In the genomic region with DNA sequence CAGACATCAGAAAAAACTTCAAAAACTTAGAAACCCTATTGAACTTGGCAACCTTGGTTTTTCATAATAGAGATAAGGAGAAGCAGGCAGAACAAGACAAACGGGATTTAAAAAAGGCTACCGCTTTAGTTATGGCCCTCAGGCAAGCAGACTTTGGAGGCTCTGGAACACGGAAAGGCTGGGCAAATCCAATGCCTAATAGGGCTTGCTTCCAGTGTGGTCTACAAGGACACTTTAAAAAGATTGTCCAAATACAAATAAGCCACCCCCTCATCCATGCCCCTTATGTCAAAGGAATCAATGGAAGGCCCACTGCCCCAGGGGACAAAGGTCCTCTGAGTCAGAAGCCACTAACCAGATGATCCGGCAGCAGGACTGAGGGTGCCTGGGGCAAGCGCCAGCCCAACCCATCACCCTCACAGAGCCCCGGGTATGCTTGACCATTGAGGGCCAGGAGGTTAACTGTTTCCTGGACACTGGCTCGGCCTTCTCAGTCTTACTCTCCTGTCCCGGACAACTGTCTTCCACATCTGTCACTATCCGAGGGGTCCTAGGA, we compare ENCODE assay signal across 20 cellular contexts.
A peak's percentile ranks its signal among the peaks of the same experiment; 100 is the strongest.
DNase-seq lines count a peak whose midpoint lies in the region; ATAC-seq and TF ChIP-seq lines count a peak whose summit lies in the region.
"Had no signal": no experiment of that assay in that cellular context is flagged by ENCODE, and none has a peak within 500 bp of the region (broad histone marks: within the 10 kb centered on the region; RNA-seq: fewer than 3 reads in every experiment).

No MANE protein-coding gene starts in this region.

- H3K9me3 ChIP-seq in hepatocyte (ENCODE audit: low read depth) (no peaks in the 10 kb centered on the region), prostate gland (no peaks in the 10 kb centered on the region)
- H3K9me3 ChIP-seq: MG63 had no signal

- DNase-seq in Calu3 (peak; percentile 48), RPMI7951 (ENCODE audit: low read depth) (peak; percentile 72), hepatocyte (ENCODE audit: low spot score) (peak; percentile 56), prostate gland (ENCODE audit: low spot score) (peak; percentile 14), DMS153 treated with DMSO at 0.1 percent for 48 hours (lab: John Stamatoyannopoulos, UW; ENCODE audit: unreplicated experiment) (no peak)
- no peak for DNase-seq in stimulated activated naive CD8-positive, alpha-beta T cell treated with anti-CD3 and anti-CD28 coated beads, Interleukin-15, amount 100 ng/mL, for 72 hours
- DNase-seq: ACHN; CD4-positive, alpha-beta T cell; GF-D8; GOT3; KG1; MG63; NCI-H1092 treated with DMSO at 0.1 percent for 48 hours; NCI-H1694; NCI-H510A treated with DMSO at 0.1 percent for 48 hours; NCI-H82; SHP77 treated with DMSO at 0.1 percent for 48 hours had no signal

- H3K4me1 ChIP-seq in hepatocyte (ENCODE audit: insufficient read depth) (peaks cover 20% of the 10 kb centered on the region), prostate gland (replicated peaks) (no peaks in the 10 kb centered on the region)

- CTCF ChIA-PET in Calu3 (lab: Charles Lee), result no interaction called here

- H3K27ac ChIP-seq in hepatocyte (peak overlapping the region; percentile 83), prostate gland (peak overlapping the region in 1 of 2 donors; percentile 39)

- peak overlapping the region; percentile 46 for H3K4me2 ChIP-seq in hepatocyte

- no peaks in the 10 kb centered on the region for H3K27me3 ChIP-seq in hepatocyte
- no peaks in the 10 kb centered on the region for H3K27me3 ChIP-seq in prostate gland (replicated peaks; ENCODE audit: insufficient read depth)
- H3K27me3 ChIP-seq: MG63 had no signal

- peaks cover 6% of the 10 kb centered on the region for H3K36me3 Mint-ChIP-seq in Calu3 (ENCODE audit: insufficient read depth, unreplicated experiment)

- 47% methylated on average over 9 of the region's 9 CpGs for WGBS in hepatocyte (ENCODE audit: low lambda C conversion rate, missing lambda C conversion rate)
- 62% methylated on average over 9 of the region's 9 CpGs for WGBS in prostate gland

- H3K4me3 Mint-ChIP-seq in Calu3 (ENCODE audit: low read depth, unreplicated experiment), result peak overlapping the region; percentile 50
- H3K4me3 Mint-ChIP-seq in stimulated activated naive CD8-positive, alpha-beta T cell treated with anti-CD3 and anti-CD28 coated beads, Interleukin-15, amount 100 ng/mL, for 72 hours, result no peak overlapping the region
- H3K4me3 Mint-ChIP-seq: CD4-positive, alpha-beta T cell had no signal

- peaks cover 35% of the 10 kb centered on the region for H3K4me1 Mint-ChIP-seq in Calu3 (ENCODE audit: low read depth, unreplicated experiment)
- no peaks in the 10 kb centered on the region for H3K4me1 Mint-ChIP-seq in stimulated activated naive CD8-positive, alpha-beta T cell treated with anti-CD3 and anti-CD28 coated beads, Interleukin-15, amount 100 ng/mL, for 72 hours

- no peaks in the 10 kb centered on the region for H3K9me2 ChIP-seq in hepatocyte (replicated peaks; ENCODE audit: insufficient read depth)

- TF ChIP-seq POLR2A in prostate gland (IDR thresholded peaks at IDR 0.05), result no peak

- H3K79me2 ChIP-seq in hepatocyte, result no peaks in the 10 kb centered on the region

- TF ChIP-seq CTCF in Calu3 (IDR thresholded peaks at IDR 0.05; ENCODE audit: unreplicated experiment), result no peak
- no peak for TF ChIP-seq CTCF in hepatocyte (IDR thresholded peaks at IDR 0.05; ENCODE audit: poor library complexity)
- no peak for TF ChIP-seq CTCF in prostate gland (IDR thresholded peaks at IDR 0.05)

- ATAC-seq in GM21515 (IDR thresholded peaks at IDR 0.05; ENCODE audit: unreplicated experiment) (no peak), GM19463 (IDR thresholded peaks at IDR 0.05; ENCODE audit: unreplicated experiment) (no peak)
- ATAC-seq in stimulated activated naive CD8-positive, alpha-beta T cell treated with anti-CD3 and anti-CD28 coated beads, Interleukin-15, amount 100 ng/mL, for 72 hours, result no peak
- ATAC-seq: Panc1 had no signal

- H3K36me3 ChIP-seq in hepatocyte (replicated peaks; ENCODE audit: insufficient read depth, low read depth), result no peaks in the 10 kb centered on the region
- no peaks in the 10 kb centered on the region for H3K36me3 ChIP-seq in prostate gland
- H3K36me3 ChIP-seq: MG63 had no signal

- H3K27me3 Mint-ChIP-seq in Calu3 (ENCODE audit: unreplicated experiment), result no peaks in the 10 kb centered on the region
- H3K27me3 Mint-ChIP-seq in stimulated activated naive CD8-positive, alpha-beta T cell treated with anti-CD3 and anti-CD28 coated beads, Interleukin-15, amount 100 ng/mL, for 72 hours, result no peaks in the 10 kb centered on the region

- H3K9me3 Mint-ChIP-seq in Calu3 (ENCODE audit: low read depth, unreplicated experiment), result peaks cover 3% of the 10 kb centered on the region
- peaks cover 5 to 7% of the 10 kb centered on the region in 2 donors for H3K9me3 Mint-ChIP-seq in stimulated activated naive CD8-positive, alpha-beta T cell treated with anti-CD3 and anti-CD28 coated beads, Interleukin-15, amount 100 ng/mL, for 72 hours
- H3K9me3 Mint-ChIP-seq: CD4-positive, alpha-beta T cell had no signal

- H2AFZ ChIP-seq in hepatocyte, result no peak overlapping the region

- H4K20me1 ChIP-seq in hepatocyte (ENCODE audit: insufficient read depth, poor library complexity, severe bottlenecking), result no peaks in the 10 kb centered on the region

- H3K4me3 ChIP-seq in hepatocyte (no peak overlapping the region), prostate gland (no peak overlapping the region)
- H3K4me3 ChIP-seq: MG63 had no signal

- H3K27ac Mint-ChIP-seq in Calu3 (ENCODE audit: unreplicated experiment), result peak overlapping the region; percentile 60
- H3K27ac Mint-ChIP-seq in stimulated activated naive CD8-positive, alpha-beta T cell treated with anti-CD3 and anti-CD28 coated beads, Interleukin-15, amount 100 ng/mL, for 72 hours, result no peak overlapping the region
- H3K27ac Mint-ChIP-seq: CD4-positive, alpha-beta T cell had no signal

- intact Hi-C loops in Calu3 (cut with micrococcal nuclease; ENCODE audit: unreplicated experiment), result no loop called here
- intact Hi-C loops in prostate gland (cut with DNase I), result no loop called here

- no TSS peak for BruUV-seq in Calu3 (replicated peaks; lab: Mats Ljungman, UMichigan)

Comparison
In these comparisons a context has a peak if more than half of its experiments do, and no peak if none do; other contexts are left out.
1. DNase-seq: peak in Calu3 (single experiment), RPMI7951 (single experiment), hepatocyte (single experiment) and prostate gland (single experiment); none in stimulated activated naive CD8-positive, alpha-beta T cell treated with anti-CD3 and anti-CD28 coated beads, Interleukin-15, amount 100 ng/mL, for 72 hours (0 of 2) and DMS153 treated with DMSO at 0.1 percent for 48 hours (single experiment).